ENCODE assay signal across 20 cellular contexts in the genomic region with DNA sequence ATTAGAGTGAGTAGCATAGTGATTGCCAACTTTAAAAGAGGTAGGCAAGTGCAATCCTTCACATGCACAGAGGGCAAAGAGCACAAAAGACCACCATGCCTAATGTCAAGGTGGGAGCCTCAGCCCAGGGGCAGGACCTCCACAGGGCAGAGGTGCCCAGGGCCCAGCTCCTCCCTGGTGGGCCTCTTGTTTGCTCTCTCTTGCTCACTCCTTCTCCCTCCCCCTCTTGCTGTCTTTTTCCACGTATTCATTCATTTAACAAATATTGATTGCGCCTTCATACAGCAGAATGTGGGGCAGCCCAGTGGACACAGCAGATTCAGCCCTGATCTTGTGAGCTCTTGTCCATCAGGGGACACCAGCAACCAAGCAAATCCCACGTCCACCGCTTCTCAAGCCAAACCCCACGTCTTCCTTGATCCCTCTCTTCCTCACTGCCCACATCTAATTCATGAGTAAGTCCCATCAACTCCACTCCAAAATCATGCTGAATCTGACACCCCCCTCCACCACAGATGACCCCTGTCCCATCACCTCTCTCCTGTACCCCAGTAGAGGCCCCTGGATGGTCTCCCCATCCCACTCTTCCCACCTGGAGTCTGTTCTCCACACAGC. TPM values are rescaled to one million over a fixed set of nuclear protein-coding genes. Genes with fewer than 3 reads are reported as not detected.
DNase-seq lines count a peak whose midpoint lies in the region; ATAC-seq and TF ChIP-seq lines count a peak whose summit lies in the region.
"Had no signal": no experiment of that assay in that cellular context is flagged by ENCODE, and none has a peak within 500 bp of the region (broad histone marks: within the 10 kb centered on the region; RNA-seq: fewer than 3 reads in every experiment).

No MANE protein-coding gene starts in this region.

- no peaks in the 10 kb centered on the region for H3K36me3 ChIP-seq in upper lobe of right lung
- H3K36me3 ChIP-seq: BLaER1, HAP-1 had no signal

- H3K4me1 Mint-ChIP-seq in activated CD8-positive, alpha-beta memory T cell treated with anti-CD3 and anti-CD28 coated beads, Interleukin-2, amount 10 ng/mL, durations not matched to agents 7 days and 5 days = no peaks in the 10 kb centered on the region
- no peaks in the 10 kb centered on the region for H3K4me1 Mint-ChIP-seq in IgD-negative memory B cell
- H3K4me1 Mint-ChIP-seq in nephron progenitor cell = peaks cover 17% of the 10 kb centered on the region
- H3K4me1 Mint-ChIP-seq: B cell; CD4-positive, CD25-positive, alpha-beta regulatory T cell had no signal

- H3K36me3 Mint-ChIP-seq in activated CD8-positive, alpha-beta memory T cell treated with anti-CD3 and anti-CD28 coated beads, Interleukin-2, amount 10 ng/mL, durations not matched to agents 7 days and 5 days = no peaks in the 10 kb centered on the region
- H3K36me3 Mint-ChIP-seq in IgD-negative memory B cell (no peaks in the 10 kb centered on the region), nephron progenitor cell (ENCODE audit: low read depth) (no peaks in the 10 kb centered on the region)
- H3K36me3 Mint-ChIP-seq: CD4-positive, CD25-positive, alpha-beta regulatory T cell; CD8-positive, alpha-beta T cell had no signal

- H3K4me3 Mint-ChIP-seq in activated CD8-positive, alpha-beta memory T cell treated with anti-CD3 and anti-CD28 coated beads, Interleukin-2, amount 10 ng/mL, durations not matched to agents 7 days and 5 days = no peak overlapping the region
- no peak overlapping the region for H3K4me3 Mint-ChIP-seq in IgD-negative memory B cell
- H3K4me3 Mint-ChIP-seq in nephron progenitor cell = no peak overlapping the region
- H3K4me3 Mint-ChIP-seq: B cell; CD4-positive, CD25-positive, alpha-beta regulatory T cell; CD8-positive, alpha-beta T cell; GM23338; HFFc6 had no signal

- no peak overlapping the region for H3K27ac Mint-ChIP-seq in activated CD8-positive, alpha-beta memory T cell treated with anti-CD3 and anti-CD28 coated beads, Interleukin-2, amount 10 ng/mL, durations not matched to agents 7 days and 5 days
- H3K27ac Mint-ChIP-seq in IgD-negative memory B cell (peak overlapping the region in 2 of 3 donors; percentile 23 to 36), nephron progenitor cell (no peak overlapping the region)
- H3K27ac Mint-ChIP-seq: B cell; CD4-positive, CD25-positive, alpha-beta regulatory T cell; CD8-positive, alpha-beta T cell; GM23338; HFFc6 had no signal

- CTCF ChIA-PET in activated CD8-positive, alpha-beta memory T cell treated with anti-CD3 and anti-CD28 coated beads, Interleukin-2, amount 10 ng/mL, durations not matched to agents 7 days and 5 days (lab: Charles Lee) = interaction anchor here (1.3 kb wide), 1 partner anchor 14 kb away, joined by 3 read pairs; no protein-coding TSS in a partner anchor

- H3K27me3 Mint-ChIP-seq in activated CD8-positive, alpha-beta memory T cell treated with anti-CD3 and anti-CD28 coated beads, Interleukin-2, amount 10 ng/mL, durations not matched to agents 7 days and 5 days = peaks cover 4% of the 10 kb centered on the region
- H3K27me3 Mint-ChIP-seq in IgD-negative memory B cell = peaks cover 11% of the 10 kb centered on the region
- peaks cover 12% of the 10 kb centered on the region for H3K27me3 Mint-ChIP-seq in nephron progenitor cell (ENCODE audit: low read depth, poor library complexity)

- no peaks in the 10 kb centered on the region for H3K9me3 ChIP-seq in upper lobe of right lung
- H3K9me3 ChIP-seq: BLaER1, Caco-2, HAP-1 had no signal

- peaks cover 7% of the 10 kb centered on the region for H3K27me3 ChIP-seq in upper lobe of right lung
- H3K27me3 ChIP-seq: BLaER1 had no signal

- H3K9me3 Mint-ChIP-seq in activated CD8-positive, alpha-beta memory T cell treated with anti-CD3 and anti-CD28 coated beads, Interleukin-2, amount 10 ng/mL, durations not matched to agents 7 days and 5 days (ENCODE audit: low read depth) = no peaks in the 10 kb centered on the region
- H3K9me3 Mint-ChIP-seq in IgD-negative memory B cell (peaks cover 0 to 3% (median 1%) of the 10 kb centered on the region in 3 donors), nephron progenitor cell (peaks cover 9% of the 10 kb centered on the region)
- H3K9me3 Mint-ChIP-seq: CD8-positive, alpha-beta T cell had no signal

- H3K4me1 ChIP-seq in upper lobe of right lung = no peaks in the 10 kb centered on the region
- H3K4me1 ChIP-seq: Caco-2, HAP-1 had no signal

- no peak for TF ChIP-seq CTCF in upper lobe of right lung (IDR thresholded peaks at IDR 0.05)
- TF ChIP-seq CTCF in nephron progenitor cell (IDR thresholded peaks at IDR 0.05) = no peak

- H3K27ac ChIP-seq in upper lobe of right lung = no peak overlapping the region
- H3K27ac ChIP-seq: 22Rv1, BLaER1, C4-2B had no signal

- no peak for ATAC-seq in activated CD8-positive, alpha-beta memory T cell treated with anti-CD3 and anti-CD28 coated beads, Interleukin-2, amount 10 ng/mL, durations not matched to agents 7 days and 5 days
- no peak for ATAC-seq in upper lobe of right lung
- ATAC-seq: CD8-positive, alpha-beta T cell; GM23338 had no signal

- intact Hi-C loops in upper lobe of right lung (cut with DNase I) = no loop called here

- no peak overlapping the region for H3K4me3 ChIP-seq in upper lobe of right lung
- H3K4me3 ChIP-seq: BLaER1, GM23338, HAP-1 had no signal

- peak; percentile 35 for DNase-seq in activated CD8-positive, alpha-beta memory T cell treated with anti-CD3 and anti-CD28 coated beads for 24 hours
- DNase-seq in activated CD8-positive, alpha-beta memory T cell treated with anti-CD3 and anti-CD28 coated beads, Interleukin-2, amount 10 ng/mL, durations not matched to agents 7 days and 5 days = no peak
- peak; percentile 37 for DNase-seq in mesenteric fat pad (ENCODE audit: low spot score)
- peak; percentile 29 for DNase-seq in upper lobe of right lung
- DNase-seq in nephron progenitor cell = no peak
- no peak for DNase-seq in NCI-H187 treated with DMSO at 0.1 percent for 48 hours (lab: John Stamatoyannopoulos, UW)
- DNase-seq in NCI-H524 treated with DMSO at 0.1 percent for 48 hours (lab: John Stamatoyannopoulos, UW) = no peak
- DNase-seq: Caco-2; CD4-positive, CD25-positive, alpha-beta regulatory T cell; DMS153; DND-41; HFFc6 had no signal

RNA-seq across cellular contexts. Expression of a gene that starts 44.1 kb away (rescaled TPM):
- 100 to 1,000 TPM; 921 to 988 TPM for total RNA-seq in activated CD8-positive, alpha-beta memory T cell treated with anti-CD3 and anti-CD28 coated beads, Interleukin-2, amount 10 ng/mL, durations not matched to agents 7 days and 5 days
- 2,084 TPM for polyA plus RNA-seq in IgD-negative memory B cell
- 642 TPM for total RNA-seq in mesenteric fat pad
- total RNA-seq in upper lobe of right lung = 659 TPM

RNA-seq across cellular contexts. Expression of a gene that starts 54.0 kb away (rescaled TPM):
- total RNA-seq in activated CD8-positive, alpha-beta memory T cell treated with anti-CD3 and anti-CD28 coated beads, Interleukin-2, amount 10 ng/mL, durations not matched to agents 7 days and 5 days = 10 to 100 TPM in 1 of 2 experiments, 1 to 10 TPM in 1; 7.1 to 12.8 TPM
- polyA plus RNA-seq in IgD-negative memory B cell = 0.58 TPM
- total RNA-seq in mesenteric fat pad (5.6 TPM), upper lobe of right lung (7.4 TPM)

Comparison
In these comparisons a context has a peak if more than half of its experiments do, and no peak if none do; other contexts are left out.
1. DNase-seq: peak in activated CD8-positive, alpha-beta memory T cell treated with anti-CD3 and anti-CD28 coated beads for 24 hours (single experiment), mesenteric fat pad (single experiment) and upper lobe of right lung (single experiment); none in activated CD8-positive, alpha-beta memory T cell treated with anti-CD3 and anti-CD28 coated beads, Interleukin-2, amount 10 ng/mL, durations not matched to agents 7 days and 5 days (single experiment), nephron progenitor cell (single experiment), NCI-H187 treated with DMSO at 0.1 percent for 48 hours (single experiment) and NCI-H524 treated with DMSO at 0.1 percent for 48 hours (single experiment).
2. H3K27ac Mint-ChIP-seq: peak in IgD-negative memory B cell (2 of 3); none in activated CD8-positive, alpha-beta memory T cell treated with anti-CD3 and anti-CD28 coated beads, Interleukin-2, amount 10 ng/mL, durations not matched to agents 7 days and 5 days (single experiment) and nephron progenitor cell (single experiment).